In the genomic region with DNA sequence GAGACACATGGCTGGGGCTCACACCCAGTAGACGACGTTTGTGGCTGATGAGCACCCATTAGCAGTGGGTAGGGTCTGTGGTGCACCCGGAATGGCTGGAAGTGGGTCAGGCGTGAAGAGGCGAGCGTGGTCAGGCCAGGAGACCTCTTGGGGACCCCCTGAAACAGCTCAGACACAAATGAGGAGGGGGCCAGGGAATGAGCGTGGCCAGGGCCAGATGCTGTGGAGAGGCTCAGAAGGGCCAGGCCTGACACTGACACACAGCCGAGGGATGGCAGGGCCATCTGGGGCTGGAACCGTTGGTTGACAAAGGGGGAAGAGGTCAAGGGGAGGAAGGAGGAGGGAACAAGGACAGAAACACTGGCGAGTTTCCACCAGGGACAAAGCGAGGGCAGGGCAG, we compare ENCODE assay signal across 28 cellular contexts.
"Had no signal": no experiment of that assay in that cellular context is flagged by ENCODE, and none has a peak within 500 bp of the region (broad histone marks: within the 10 kb centered on the region; RNA-seq: fewer than 3 reads in every experiment).

No MANE protein-coding gene starts in this region.

- ATAC-seq: activated naive CD4-positive, alpha-beta T cell treated with anti-CD3 and anti-CD28 coated beads, Interleukin-2, amount 50 U/mL, for 72 hours; activated T-cell treated with anti-CD3 and anti-CD28 coated beads, Interleukin-2, amount 50 U/mL, for 72 hours; esophagus mucosa; T-helper 17 cell had no signal

- H3K36me3 ChIP-seq: ascending aorta, breast epithelium, cardiac muscle cell, colonic mucosa had no signal

- H3K27me3 ChIP-seq: ascending aorta, breast epithelium, cardiac muscle cell, colonic mucosa had no signal

- H3K9me3 ChIP-seq: ascending aorta, breast epithelium, colonic mucosa had no signal

- H3K4me3 ChIP-seq: ascending aorta, breast epithelium, cardiac muscle cell, colonic mucosa had no signal

- DNase-seq: activated CD4-positive, alpha-beta memory T cell treated with anti-CD3 and anti-CD28 coated beads, Interleukin-2, amount 10 ng/mL, durations not matched to agents 7 days and 5 days; activated CD4-positive, alpha-beta T cell treated with anti-CD3 and anti-CD28 coated beads for 1 hour; activated CD4-positive, alpha-beta T cell treated with anti-CD3 and anti-CD28 coated beads for 4 hours; activated CD4-positive, alpha-beta T cell treated with anti-CD3 and anti-CD28 coated beads, Interleukin-2, amount 10 ng/mL, durations not matched to agents 7 days and 5 days; activated CD4-positive, alpha-beta T cell treated with anti-CD3 and anti-CD28 coated beads, Interleukin-2, amount 50 U/mL, for 4 hours; activated CD8-positive, alpha-beta memory T cell treated with anti-CD3 and anti-CD28 coated beads, Interleukin-2, amount 50 U/mL, for 48 hours; activated gamma-delta T cell; activated naive CD4-positive, alpha-beta T cell; activated naive CD4-positive, alpha-beta T cell treated with anti-CD3 and anti-CD28 coated beads, Interleukin-2, amount 10 ng/mL, durations not matched to agents 7 days and 5 days; activated naive CD8-positive, alpha-beta T cell treated with anti-CD3 and anti-CD28 coated beads, Interleukin-2, amount 10 ng/mL, durations not matched to agents 7 days and 5 days; activated T-cell treated with anti-CD3 and anti-CD28 coated beads for 4 hours; activated T-cell treated with anti-CD3 and anti-CD28 coated beads, Interleukin-2, amount 50 U/mL, for 24 hours; activated T-cell treated with anti-CD3 and anti-CD28 coated beads, Interleukin-2, amount 50 U/mL, for 72 hours; central memory CD4-positive, alpha-beta T cell; cerebellar nuclear complex; colonic mucosa; effector CD8-positive, alpha-beta T cell; endodermal cell; foreskin fibroblast; T-helper 1 cell; T-helper 17 cell; T1000 had no signal

- H3K4me1 ChIP-seq: ascending aorta, breast epithelium, colonic mucosa had no signal

- H3K27ac ChIP-seq: ascending aorta, breast epithelium, cardiac muscle cell, colonic mucosa had no signal

- FAIRE-seq: frontal cortex had no signal
